Comparison of ENCODE assay signal across 11 cellular contexts in the genomic region with DNA sequence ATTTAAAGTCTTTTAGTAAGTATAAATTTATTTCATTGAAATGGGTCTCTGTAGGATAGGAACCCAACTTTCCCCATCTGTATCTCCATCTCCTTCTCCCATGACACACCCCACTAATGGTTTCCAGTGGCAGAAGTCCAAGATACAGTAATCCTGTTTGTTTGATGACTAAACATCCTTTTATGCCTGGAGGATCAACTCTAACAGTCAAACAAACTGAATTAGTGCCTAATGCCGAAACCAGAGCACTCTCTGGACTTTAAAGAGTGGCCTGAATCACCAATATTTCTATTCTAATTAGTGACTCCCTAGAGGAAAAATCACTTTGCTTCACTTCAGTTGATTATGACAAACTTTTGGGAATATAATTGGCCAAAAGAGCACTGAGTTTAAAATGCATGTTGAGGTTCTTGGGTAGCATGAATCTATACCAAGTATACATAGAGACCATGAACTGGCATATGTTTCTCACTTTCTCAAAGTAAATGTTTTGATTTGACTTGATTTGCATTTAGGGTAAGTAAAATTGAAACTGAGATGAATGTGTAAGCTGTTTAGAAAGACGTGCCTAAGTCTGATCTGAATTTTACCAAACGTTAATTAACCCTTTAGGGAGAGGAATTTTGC.
A peak's percentile ranks its signal among the peaks of the same experiment; 100 is the strongest.
DNase-seq lines count a peak whose midpoint lies in the region; ATAC-seq lines count a peak whose summit lies in the region.
"Had no signal": no experiment of that assay in that cellular context is flagged by ENCODE, and none has a peak within 500 bp of the region (broad histone marks: within the 10 kb centered on the region; RNA-seq: fewer than 3 reads in every experiment).

No MANE protein-coding gene starts in this region.

- H3K27me3 Mint-ChIP-seq in activated CD4-positive, alpha-beta memory T cell treated with anti-CD3 and anti-CD28 coated beads, Interleukin-2, amount 10 ng/mL, durations not matched to agents 7 days and 5 days, result no peaks in the 10 kb centered on the region

- no peaks in the 10 kb centered on the region for H3K36me3 Mint-ChIP-seq in activated CD4-positive, alpha-beta memory T cell treated with anti-CD3 and anti-CD28 coated beads, Interleukin-2, amount 10 ng/mL, durations not matched to agents 7 days and 5 days (ENCODE audit: low read depth)

- CTCF ChIA-PET in activated CD4-positive, alpha-beta memory T cell treated with anti-CD3 and anti-CD28 coated beads, Interleukin-2, amount 10 ng/mL, durations not matched to agents 7 days and 5 days (lab: Charles Lee), result no interaction called here

- H3K4me3 Mint-ChIP-seq in activated CD4-positive, alpha-beta memory T cell treated with anti-CD3 and anti-CD28 coated beads, Interleukin-2, amount 10 ng/mL, durations not matched to agents 7 days and 5 days, result no peak overlapping the region

- no peak for ATAC-seq in HG02884 (IDR thresholded peaks at IDR 0.05; ENCODE audit: unreplicated experiment)
- ATAC-seq in GM19463 (IDR thresholded peaks at IDR 0.05; ENCODE audit: unreplicated experiment), result no peak

- POLR2A ChIA-PET in activated CD4-positive, alpha-beta memory T cell treated with anti-CD3 and anti-CD28 coated beads, Interleukin-2, amount 10 ng/mL, durations not matched to agents 7 days and 5 days (lab: Charles Lee), result no interaction called here

- H3K4me1 Mint-ChIP-seq in activated CD4-positive, alpha-beta memory T cell treated with anti-CD3 and anti-CD28 coated beads, Interleukin-2, amount 10 ng/mL, durations not matched to agents 7 days and 5 days, result no peaks in the 10 kb centered on the region

- H3K27ac Mint-ChIP-seq in activated CD4-positive, alpha-beta memory T cell treated with anti-CD3 and anti-CD28 coated beads, Interleukin-2, amount 10 ng/mL, durations not matched to agents 7 days and 5 days, result no peak overlapping the region

- peaks cover 5% of the 10 kb centered on the region for H3K9me3 Mint-ChIP-seq in activated CD4-positive, alpha-beta memory T cell treated with anti-CD3 and anti-CD28 coated beads, Interleukin-2, amount 10 ng/mL, durations not matched to agents 7 days and 5 days

- peak; percentile 18 for DNase-seq in GM03348 (ENCODE audit: low spot score)
- peak; percentile 68 for DNase-seq in NCI-H2081 treated with DMSO at 0.1 percent for 48 hours (lab: John Stamatoyannopoulos, UW)
- peak; percentile 36 for DNase-seq in brain pericyte (ENCODE audit: low read depth, low spot score)
- DNase-seq in pulmonary artery endothelial cell (ENCODE audit: low read depth, low spot score), result peak; percentile 10
- DNase-seq in activated CD4-positive, alpha-beta memory T cell treated with anti-CD3 and anti-CD28 coated beads, Interleukin-2, amount 10 ng/mL, durations not matched to agents 7 days and 5 days, result no peak
- DNase-seq in NOMO-1 (lab: John Stamatoyannopoulos, UW; ENCODE audit: unreplicated experiment in 2 of 2), result no peak
- DNase-seq: activated CD4-positive, alpha-beta T cell treated with anti-CD3 and anti-CD28 coated beads, Interleukin-2, amount 50 U/mL, for 48 hours; amygdala; ovary had no signal

Comparison
In these comparisons a context has a peak if more than half of its experiments do, and no peak if none do; other contexts are left out.
1. DNase-seq: peak in GM03348 (single experiment), NCI-H2081 treated with DMSO at 0.1 percent for 48 hours (single experiment), brain pericyte (single experiment) and pulmonary artery endothelial cell (single experiment); none in activated CD4-positive, alpha-beta memory T cell treated with anti-CD3 and anti-CD28 coated beads, Interleukin-2, amount 10 ng/mL, durations not matched to agents 7 days and 5 days (single experiment) and NOMO-1 (0 of 2).